ENCODE assay signal across 8 cellular contexts in genomic region chr11:11842426-11843008, GRCh38. TPM values are rescaled to one million over a fixed set of nuclear protein-coding genes. Genes with fewer than 3 reads are reported as not detected.
A peak's percentile ranks its signal among the peaks of the same experiment; 100 is the strongest.
DNase-seq lines count a peak whose midpoint lies in the region; ATAC-seq, FAIRE-seq and TF ChIP-seq lines count a peak whose summit lies in the region.

No MANE protein-coding gene starts in this region.

- no peaks in the 10 kb centered on the region for H3K27me3 ChIP-seq in H1 (replicated peaks in 1 of 4; ENCODE audit: control insufficient read depth in 3 of 4, extremely low read depth in 1 of 4, insufficient read depth in 3 of 4, low read length in 3 of 4)

- H3K4me1 ChIP-seq in H1 (replicated peaks in 1 of 4; ENCODE audit: control insufficient read depth in 3 of 4, insufficient read depth in 4 of 4, low read length in 3 of 4): peaks cover 0 to 7% (median 6%) of the 10 kb centered on the region in 4 experiments; a peak in 4 of 7 replicates

- H3K23ac ChIP-seq in H1 (ENCODE audit: insufficient read length): no peak overlapping the region

- H2BK120ac ChIP-seq in H1 (replicated peaks; ENCODE audit: low read depth, low read length): no peak overlapping the region

- H3K27ac Mint-ChIP-seq in activated CD4-positive, alpha-beta T cell treated with anti-CD3 and anti-CD28 coated beads for 36 hours: no peak overlapping the region

- no peak for TF ChIP-seq CTCF in H1 (IDR thresholded peaks at IDR 0.05; ENCODE audit: control extremely low read depth in 1 of 3, insufficient read depth in 1 of 3, low read depth in 1 of 3, low read length in 3 of 3)

- H3K4me1 Mint-ChIP-seq in activated CD4-positive, alpha-beta T cell treated with anti-CD3 and anti-CD28 coated beads for 36 hours: peaks cover 34% of the 10 kb centered on the region

- peak in 1 of 2 experiments; percentile 24; a peak in 1 of 3 replicates for TF ChIP-seq POLR2A in H1 (IDR thresholded peaks at IDR 0.05; ENCODE audit: control extremely low read depth in 1 of 2, low read depth in 2 of 2, low read length in 2 of 2)

- no peak overlapping the region for H3K56ac ChIP-seq in H1 (replicated peaks; ENCODE audit: insufficient read length, low read depth, low read length)

- no peaks in the 10 kb centered on the region for H3K9me3 ChIP-seq in H1 (ENCODE audit: insufficient read depth in 2 of 2, low read depth in 1 of 2, low read length in 1 of 2)

- H3K14ac ChIP-seq in H1 (ENCODE audit: insufficient read length): no peak overlapping the region

- FAIRE-seq in H1 (lab: Jason Lieb, UNC): no peak

- peak overlapping the region; percentile 61 to 85 for H3K4me2 ChIP-seq in H1 (ENCODE audit: insufficient read depth in 1 of 2, low read depth in 2 of 2, low read length in 2 of 2)

- DNase-seq in A172 (ENCODE audit: low spot score): peak; percentile 59
- peak; percentile 56 for DNase-seq in NCI-H2227 (lab: John Stamatoyannopoulos, UW; ENCODE audit: unreplicated experiment)
- DNase-seq in activated CD4-positive, alpha-beta T cell treated with anti-CD3 and anti-CD28 coated beads for 36 hours: peak; percentile 80
- DNase-seq in H1 (ENCODE audit: low read depth in 1 of 2, low spot score in 2 of 2): no peak
- peak; percentile 59 for DNase-seq in midbrain (lab: John Stamatoyannopoulos, UW)
- DNase-seq in stimulated activated CD8-positive, alpha-beta memory T cell treated with anti-CD3 and anti-CD28 coated beads, Interleukin-7, amount 100 ng/mL, for 24 hours (ENCODE audit: low read depth): peak; percentile 5

- H4K91ac ChIP-seq in H1 (replicated peaks; ENCODE audit: insufficient read length, low read length): no peak overlapping the region

- no peak for TF ChIP-seq EP300 in H1 (IDR thresholded peaks at IDR 0.05; ENCODE audit: borderline replicate concordance in 1 of 2, low read depth in 2 of 2, low read length in 2 of 2)

- peak; percentile 40 for ATAC-seq in GM18499 (IDR thresholded peaks at IDR 0.05; ENCODE audit: insufficient read depth, unreplicated experiment)
- peak; percentile 35 for ATAC-seq in HG02973 (IDR thresholded peaks at IDR 0.05; ENCODE audit: unreplicated experiment)
- ATAC-seq in activated CD4-positive, alpha-beta T cell treated with anti-CD3 and anti-CD28 coated beads for 36 hours: peak; percentile 55

- no peak overlapping the region for H3K4me3 Mint-ChIP-seq in activated CD4-positive, alpha-beta T cell treated with anti-CD3 and anti-CD28 coated beads for 36 hours

- H3K9me3 Mint-ChIP-seq in activated CD4-positive, alpha-beta T cell treated with anti-CD3 and anti-CD28 coated beads for 36 hours (ENCODE audit: low read depth): no peaks in the 10 kb centered on the region

- no peaks in the 10 kb centered on the region; the same call in 1 of the 2 replicates for H3K79me1 ChIP-seq in H1 (ENCODE audit: low read depth, low read length)

- H3K4ac ChIP-seq in H1 (replicated peaks; ENCODE audit: insufficient read length, low read depth, low read length): no peak overlapping the region

- H3K4me3 ChIP-seq in H1 (ENCODE audit: extremely low read depth in 1 of 4, insufficient read depth in 2 of 4, low read depth in 3 of 4, low read length in 4 of 4): peak overlapping the region; percentile 81 to 87 (median 84)

- H2AFZ ChIP-seq in H1 (ENCODE audit: low read length): peak overlapping the region; percentile 7; the same call in 1 of the 2 replicates

- peaks cover 0 to 50% of the 10 kb centered on the region in 2 experiments; a peak in 3 of 4 replicates for H3K79me2 ChIP-seq in H1 (ENCODE audit: control insufficient read depth in 1 of 2, insufficient read depth in 2 of 2, low read length in 2 of 2)

- intact Hi-C loops in activated CD4-positive, alpha-beta T cell treated with anti-CD3 and anti-CD28 coated beads for 36 hours (cut with DNase I, micrococcal nuclease): loop anchor here (1.0 to 10.0 kb wide), 16 partner anchors 40 to 1538 kb away; partner anchors contain the start of genes ADM (in 2 of the 2), AMPD3 (in 2 of the 2), EIF4G2 (in 2 of the 2) and BMAL1 (in 1 of the 2)

- H3K9ac ChIP-seq in H1 (replicated peaks in 1 of 4; ENCODE audit: extremely low read depth in 1 of 4, low read depth in 3 of 4, low read length in 3 of 4): peak overlapping the region; percentile 81 to 91 (median 87)

- no peak overlapping the region for H2BK5ac ChIP-seq in H1 (ENCODE audit: low read depth, low read length)

- TF ChIP-seq RAD21 in H1 (IDR thresholded peaks at IDR 0.05 in 1 of 2, conservative IDR thresholded peaks at IDR 0.05 in 1 of 2; ENCODE audit: low read depth in 2 of 2, low read length in 2 of 2): no peak

- H2AK5ac ChIP-seq in H1 (ENCODE audit: low read depth, low read length): no peak overlapping the region

- H3K36me3 Mint-ChIP-seq in activated CD4-positive, alpha-beta T cell treated with anti-CD3 and anti-CD28 coated beads for 36 hours (ENCODE audit: low read depth): peaks cover 2% of the 10 kb centered on the region

- H3K27ac ChIP-seq in H1 (ENCODE audit: low read depth, low read length): peak overlapping the region; percentile 65; the same call in 1 of the 2 replicates

- 5% methylated on average over 17 of the region's 17 CpGs; no CpG with 5 or more reads in 1 of the 2 experiments for WGBS in H1 (ENCODE audit: extremely low coverage in 1 of 2, insufficient coverage in 1 of 2, insufficient read length in 1 of 2, insufficient replicate concordance in 2 of 2, low coverage in 1 of 2, low lambda C conversion rate in 2 of 2, missing lambda C conversion rate in 1 of 2), 2 experiments

- H4K8ac ChIP-seq in H1 (ENCODE audit: extremely low read depth, insufficient read depth, low read length): peak overlapping the region; percentile 91; the same call in 1 of the 2 replicates

- no peak overlapping the region for H2BK20ac ChIP-seq in H1 (ENCODE audit: low read length)

- no peak overlapping the region for H3K18ac ChIP-seq in H1 (ENCODE audit: extremely low read depth, low read length)

- H2BK12ac ChIP-seq in H1 (ENCODE audit: low read depth, low read length): no peak overlapping the region

- H3K27me3 Mint-ChIP-seq in activated CD4-positive, alpha-beta T cell treated with anti-CD3 and anti-CD28 coated beads for 36 hours: peaks cover 6% of the 10 kb centered on the region

- H3K36me3 ChIP-seq in H1 (ENCODE audit: control insufficient read depth in 2 of 4, insufficient read depth in 4 of 4, low read length in 3 of 4): no peaks in the 10 kb centered on the region

- CTCF ChIA-PET in activated CD4-positive, alpha-beta T cell treated with anti-CD3 and anti-CD28 coated beads for 36 hours (lab: Charles Lee): interaction anchor here (0.6 to 3.8 kb wide), 12 partner anchors 9 to 316 kb away, joined by 3 to 15 read pairs (median 5); no protein-coding TSS in a partner anchor
- CTCF ChIA-PET in H1 (lab: Charles Lee; ENCODE audit: partially characterized antibody): interaction anchor here (1.2 to 1.4 kb wide), 3 partner anchors 15 to 54 kb away, joined by 3 read pairs; no protein-coding TSS in a partner anchor

- no peaks in the 10 kb centered on the region for H4K20me1 ChIP-seq in H1 (replicated peaks in 1 of 2; ENCODE audit: control insufficient read depth in 1 of 2, insufficient read depth in 2 of 2, low read length in 2 of 2)

- H3K23me2 ChIP-seq in H1 (ENCODE audit: low read depth, low read length): peaks cover 2% of the 10 kb centered on the region; the same call in 1 of the 2 replicates

- no peak overlapping the region for H4K5ac ChIP-seq in H1 (ENCODE audit: insufficient read length, low read depth, low read length)

- no peak overlapping the region for H2BK15ac ChIP-seq in H1 (ENCODE audit: low read length)

- POLR2A ChIA-PET in activated CD4-positive, alpha-beta T cell treated with anti-CD3 and anti-CD28 coated beads for 36 hours (lab: Charles Lee): interaction anchor here (0.6 to 5.7 kb wide), 9 partner anchors 13 to 1034 kb away, joined by 3 to 44 read pairs (median 4); partner anchors contain the start of genes EIF4G2 and ZBED5
- POLR2A ChIA-PET in H1 (lab: Charles Lee; ENCODE audit: partially characterized antibody): interaction anchor here (0.7 to 1.7 kb wide), 5 partner anchors 9 to 1033 kb away, joined by 3 to 6 read pairs (median 3); partner anchors contain the start of gene EIF4G2

TF ChIP-seq in H1, 55 proteins besides CTCF, POLR2A, EP300 and RAD21:
- TF ChIP-seq SAP30 (IDR thresholded peaks at IDR 0.05; ENCODE audit: insufficient read depth, insufficient replicate concordance, low read length) (peak; percentile 53), KDM1A (IDR thresholded peaks at IDR 0.05; ENCODE audit: borderline replicate concordance, low read length) (no peak), SIN3A (conservative IDR thresholded peaks at IDR 0.05 in 1 of 2, IDR thresholded peaks at IDR 0.05 in 1 of 2; ENCODE audit: low read depth in 1 of 2, low read length in 2 of 2) (peak; percentile 47 to 69; a peak in 2 of 4 replicates)

RNA-seq across cellular contexts. Expression of gene USP47, which starts 0.7 kb away (rescaled TPM):
- 66.5 and 80.7 TPM in 2 replicates for total RNA-seq in A172 (2014; rRNA removed; shearing (Covaris generic))
- total RNA-seq in activated CD4-positive, alpha-beta T cell treated with anti-CD3 and anti-CD28 coated beads for 36 hours: 10 to 100 TPM; 43.3 to 56.3 TPM
- 21.1 and 21.3 TPM in 2 replicates for total RNA-seq in H1 (2021; fragmentation: NEBNext Ultra II Directional; extraction: Animal tissue kit (Norgen Biotek cat#: 25700))
- polyA plus RNA-seq in H1 (2011; rRNA removed): 3.3 and 4.2 TPM in 2 replicates
- 7.1 TPM for polyA plus RNA-seq in H1 (2011; cell fraction: cytosol; rRNA removed)
- 5.6 TPM for polyA plus RNA-seq in H1 (2011; cell fraction: nucleus; rRNA removed)
- 10.6 to 19.4 TPM (median 12.9 TPM) in 4 replicates for polyA plus RNA-seq in H1 (2012, experiment 1 of 2)
- 0.62 TPM for polyA plus RNA-seq in H1 (2012, experiment 2 of 2)
- 12.5 TPM for polyA plus RNA-seq in H1 (2013, experiment 1 of 2)
- polyA plus RNA-seq in H1 (2013, experiment 2 of 2): 13.4 TPM
- polyA minus RNA-seq in H1 (2011; rRNA and poly(A)+ RNA removed): 16.8 and 22.6 TPM in 2 replicates
- polyA minus RNA-seq in H1 (2011; cell fraction: cytosol; rRNA and poly(A)+ RNA removed): 10.8 TPM
- polyA minus RNA-seq in H1 (2011; cell fraction: nucleus; rRNA and poly(A)+ RNA removed): 48.4 TPM

Comparison
In these comparisons a context has a peak if more than half of its experiments do, and no peak if none do; other contexts are left out.
1. DNase-seq: peak in A172 (single experiment), NCI-H2227 (single experiment), activated CD4-positive, alpha-beta T cell treated with anti-CD3 and anti-CD28 coated beads for 36 hours (single experiment), midbrain (single experiment) and stimulated activated CD8-positive, alpha-beta memory T cell treated with anti-CD3 and anti-CD28 coated beads, Interleukin-7, amount 100 ng/mL, for 24 hours (single experiment); none in H1 (0 of 2).
2. Peak in every context shown above with its lines, with median percentiles within 50 percentile points of each other: ATAC-seq.